ENCODE assay signal across 8 cellular contexts in genomic region chr10:32250489-32250888, GRCh38.
DNase-seq lines count a peak whose midpoint lies in the region; ATAC-seq, FAIRE-seq and TF ChIP-seq lines count a peak whose summit lies in the region.
"Not testable (repeated sequence)": the region's sequence is repeated elsewhere in the genome, so short reads cannot be mapped to it uniquely, and the experiment has no call there.

No MANE protein-coding gene starts in this region.

- H3K4me1 Mint-ChIP-seq in T-helper 2 cell treated with Interferon-gamma antibody and Interleukin-4, amounts not matched to agents 5 μg/mL and 100 μg/mL, for 36 hours (ENCODE audit: low read depth): peaks cover 26% of the 10 kb centered on the region
- H3K4me1 Mint-ChIP-seq in activated T-helper 17 cell treated with anti-CD3 and anti-CD28 coated beads, Interleukin-2, amount 50 U/mL, for 72 hours: peaks cover 13% of the 10 kb centered on the region

- H3K4me3 Mint-ChIP-seq in T-helper 2 cell treated with Interferon-gamma antibody and Interleukin-4, amounts not matched to agents 5 μg/mL and 100 μg/mL, for 36 hours: not testable (repeated sequence)
- peak overlapping the region; percentile 51 for H3K4me3 Mint-ChIP-seq in activated T-helper 17 cell treated with anti-CD3 and anti-CD28 coated beads, Interleukin-2, amount 50 U/mL, for 72 hours

- peak; percentile 80 for ATAC-seq in GM19025 (IDR thresholded peaks at IDR 0.05; ENCODE audit: low read depth, unreplicated experiment)
- peak; percentile 80 for ATAC-seq in GM21447 (IDR thresholded peaks at IDR 0.05; ENCODE audit: unreplicated experiment)
- peak; percentile 84 for ATAC-seq in HG02798 (IDR thresholded peaks at IDR 0.05; ENCODE audit: poor library complexity, unreplicated experiment)
- ATAC-seq in HG03108 (IDR thresholded peaks at IDR 0.05; ENCODE audit: unreplicated experiment): peak; percentile 68
- ATAC-seq in activated T-helper 17 cell treated with anti-CD3 and anti-CD28 coated beads, Interleukin-2, amount 50 U/mL, for 72 hours (replicated peaks): peak; percentile 88

- not testable (repeated sequence) for DNase-seq in GM12892 (ENCODE audit: insufficient read length)
- peak; percentile 40 for DNase-seq in T-helper 2 cell treated with Interferon-gamma antibody and Interleukin-4, amounts not matched to agents 5 μg/mL and 100 μg/mL, for 36 hours (ENCODE audit: low spot score)
- DNase-seq in stimulated activated CD4-positive, alpha-beta T cell treated with anti-CD3 and anti-CD28 coated beads, Interleukin-4, amount 100 ng/mL, for 24 hours: peak; percentile 37

- H3K27me3 Mint-ChIP-seq in T-helper 2 cell treated with Interferon-gamma antibody and Interleukin-4, amounts not matched to agents 5 μg/mL and 100 μg/mL, for 36 hours (ENCODE audit: low read depth); activated T-helper 17 cell treated with anti-CD3 and anti-CD28 coated beads, Interleukin-2, amount 50 U/mL, for 72 hours: not testable (repeated sequence)

- H3K9me3 Mint-ChIP-seq in T-helper 2 cell treated with Interferon-gamma antibody and Interleukin-4, amounts not matched to agents 5 μg/mL and 100 μg/mL, for 36 hours; activated T-helper 17 cell treated with anti-CD3 and anti-CD28 coated beads, Interleukin-2, amount 50 U/mL, for 72 hours: not testable (repeated sequence)

- peak; percentile 62 for FAIRE-seq in GM12892 (lab: Jason Lieb, UNC)

- not testable (repeated sequence) for H3K36me3 Mint-ChIP-seq in T-helper 2 cell treated with Interferon-gamma antibody and Interleukin-4, amounts not matched to agents 5 μg/mL and 100 μg/mL, for 36 hours (ENCODE audit: low read depth); activated T-helper 17 cell treated with anti-CD3 and anti-CD28 coated beads, Interleukin-2, amount 50 U/mL, for 72 hours (ENCODE audit: low read depth)

- not testable (repeated sequence) for TF ChIP-seq POLR2A in GM12892 (IDR thresholded peaks at IDR 0.05; ENCODE audit: low read depth, low read length)

- peak overlapping the region; percentile 59 for H3K27ac Mint-ChIP-seq in T-helper 2 cell treated with Interferon-gamma antibody and Interleukin-4, amounts not matched to agents 5 μg/mL and 100 μg/mL, for 36 hours
- H3K27ac Mint-ChIP-seq in activated T-helper 17 cell treated with anti-CD3 and anti-CD28 coated beads, Interleukin-2, amount 50 U/mL, for 72 hours: peak overlapping the region; percentile 84
